ENCODE assay signal across 8 cellular contexts in the genomic region with DNA sequence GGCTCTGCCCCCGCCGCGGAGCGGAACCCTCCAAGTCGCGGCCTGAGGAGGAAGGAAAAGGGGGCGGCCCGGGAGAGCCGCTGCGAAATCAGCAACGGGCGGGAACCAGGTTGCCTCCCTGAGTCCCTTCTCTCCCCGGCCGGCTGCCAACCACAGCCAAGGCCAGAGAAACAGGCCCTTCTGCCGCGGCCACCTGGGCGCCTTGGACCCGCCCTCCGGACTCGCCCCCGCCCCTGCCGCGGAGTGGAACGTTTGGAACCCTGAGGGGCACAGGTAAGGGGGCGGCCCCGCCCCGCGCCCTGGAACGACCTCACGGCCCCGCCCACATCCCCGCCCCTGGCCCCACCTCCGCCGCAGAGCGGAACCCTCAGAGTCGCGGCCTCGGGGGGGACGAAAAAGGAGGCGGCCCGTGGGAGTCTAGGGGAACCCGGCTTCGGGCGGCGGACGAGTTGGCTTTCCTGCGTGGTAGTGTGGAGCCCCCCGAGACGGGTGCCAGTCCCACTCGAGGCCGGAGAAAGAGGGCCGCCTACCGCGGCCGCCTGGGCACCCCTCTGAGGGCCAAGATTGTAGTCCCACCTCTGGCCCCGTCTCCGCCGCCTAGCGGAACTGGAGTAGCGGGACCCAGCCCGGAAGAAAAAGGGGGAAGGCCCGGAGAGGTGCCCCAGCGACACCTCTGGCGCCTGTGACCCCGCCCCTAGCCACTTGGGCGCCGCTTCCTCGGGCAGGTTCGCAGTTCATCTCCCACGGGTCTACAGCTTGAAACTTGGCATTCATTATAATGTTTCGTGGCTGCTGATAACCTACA. TPM values are rescaled to one million over a fixed set of nuclear protein-coding genes. Genes with fewer than 3 reads are reported as not detected.
DNase-seq lines count a peak whose midpoint lies in the region; ATAC-seq and TF ChIP-seq lines count a peak whose summit lies in the region.

No MANE protein-coding gene starts in this region.

- intact Hi-C loops in IMR-90 (cut with micrococcal nuclease), result loop anchor here (10.0 kb wide), 1 partner anchor 570 kb away; no protein-coding TSS in a partner anchor

- no peaks in the 10 kb centered on the region for H3K9me3 ChIP-seq in IMR-90 (ENCODE audit: control insufficient read depth, insufficient read depth, low read length)
- H3K9me3 ChIP-seq in OCI-LY3 (ENCODE audit: insufficient read depth, low read length), result no peaks in the 10 kb centered on the region
- H3K9me3 ChIP-seq in mucosa of rectum (ENCODE audit: control insufficient read depth in 2 of 2, low read length in 2 of 2), result no peaks in the 10 kb centered on the region

- peak overlapping the region; percentile 84 for H2BK5ac ChIP-seq in IMR-90 (ENCODE audit: low read depth, low read length, poor library complexity, severe bottlenecking)

- POLR2A ChIA-PET in IMR-90 (lab: Charles Lee; ENCODE audit: unreplicated experiment), result no interaction called here

- H3K27me3 ChIP-seq in IMR-90 (ENCODE audit: control insufficient read depth, insufficient read depth, low read length), result no peaks in the 10 kb centered on the region
- no peaks in the 10 kb centered on the region for H3K27me3 ChIP-seq in OCI-LY3 (ENCODE audit: low read depth, low read length)
- H3K27me3 ChIP-seq in mucosa of rectum (ENCODE audit: control insufficient read depth in 2 of 2, insufficient read depth in 2 of 2, low read length in 2 of 2), result no peaks in the 10 kb centered on the region

- H3K14ac ChIP-seq in IMR-90 (replicated peaks; ENCODE audit: low read depth, low read length), result peak overlapping the region; percentile 38

- H2AK5ac ChIP-seq in IMR-90 (ENCODE audit: low read depth, low read length), result no peak overlapping the region

- CTCF ChIA-PET in IMR-90 (lab: Yijun Ruan, JAX), result interaction anchor here (0.6 kb wide), 1 partner anchor 639 kb away, joined by 3 read pairs; no protein-coding TSS in a partner anchor

- H3K23ac ChIP-seq in IMR-90 (ENCODE audit: low read depth, low read length), result peak overlapping the region; percentile 21; the same call in 1 of the 2 replicates

- peak overlapping the region; percentile 86 for H4K5ac ChIP-seq in IMR-90 (ENCODE audit: low read depth, low read length)

- H3K4me1 ChIP-seq in IMR-90 (ENCODE audit: control insufficient read depth, insufficient read depth, low read length), result 0 out of 2 replicates have a peak, but pooled peaks cover 2% of the 10 kb centered on the region
- peaks cover 11% of the 10 kb centered on the region; the same call in 1 of the 2 replicates for H3K4me1 ChIP-seq in OCI-LY3 (ENCODE audit: low read length)
- peaks cover 6 to 9% of the 10 kb centered on the region in 2 donors for H3K4me1 ChIP-seq in mucosa of rectum (ENCODE audit: control insufficient read depth in 2 of 2, insufficient read depth in 2 of 2, low read length in 2 of 2)

- BruUV-seq in IMR-90 (replicated peaks; lab: Mats Ljungman, UMichigan), result no TSS peak

- H2BK120ac ChIP-seq in IMR-90 (ENCODE audit: low read depth, low read length), result peak overlapping the region; percentile 30; the same call in 1 of the 2 replicates

- in situ Hi-C loops in IMR-90 (cut with MboI; ENCODE audit: low sequenced_read_pairs), result no loop called here

- peak overlapping the region; percentile 85 for H3K27ac ChIP-seq in IMR-90 (ENCODE audit: insufficient read depth, low read length)
- peak overlapping the region; percentile 64 for H3K27ac ChIP-seq in OCI-LY3 (ENCODE audit: low read length)
- H3K27ac ChIP-seq in epithelial cell of prostate, result peak overlapping the region; percentile 82
- H3K27ac ChIP-seq in mucosa of rectum (ENCODE audit: low read depth in 2 of 2, low read length in 2 of 2), result peak overlapping the region; percentile 83 to 87

- TF ChIP-seq POLR2A in IMR-90 (IDR thresholded peaks at IDR 0.05; ENCODE audit: low read depth, low read length), result peak; percentile 44; the same call in 1 of the 2 replicates

- peak; percentile 36 for DNase-seq in DMS153 treated with DMSO at 0.1 percent for 48 hours (lab: John Stamatoyannopoulos, UW; ENCODE audit: unreplicated experiment)
- peak; percentile 52 for DNase-seq in IMR-90
- peak; percentile 79 for DNase-seq in activated T-cell treated with anti-CD3 and anti-CD28 coated beads for 4 hours
- no peak for DNase-seq in epithelial cell of prostate (ENCODE audit: low read depth, low spot score)
- peak; percentile 71 to 73 for DNase-seq in stimulated activated CD8-positive, alpha-beta memory T cell treated with anti-CD3 and anti-CD28 coated beads, Interleukin-7, amount 100 ng/mL, for 1 hour (ENCODE audit: low read depth in 2 of 2)

- H4K91ac ChIP-seq in IMR-90 (ENCODE audit: insufficient read depth, low read depth, low read length), result peak overlapping the region; percentile 75

- H3K4ac ChIP-seq in IMR-90 (ENCODE audit: low read depth, low read length), result peak overlapping the region; percentile 71

- peak; percentile 80 for ATAC-seq in GM21529 (IDR thresholded peaks at IDR 0.05; ENCODE audit: unreplicated experiment)
- ATAC-seq in IMR-90 (ENCODE audit: low read depth), result peak; percentile 91

- 0 out of 2 replicates have a peak, but pooled peaks have one; percentile 22 for TF ChIP-seq CTCF in IMR-90 (conservative IDR thresholded peaks at IDR 0.05; ENCODE audit: low read depth, low read length)
- 0 out of 2 replicates have a peak, but pooled peaks have one; percentile 10 for TF ChIP-seq CTCF in OCI-LY3 (IDR thresholded peaks at IDR 0.05; ENCODE audit: low read depth, low read length)

- WGBS in IMR-90 (ENCODE audit: extremely low coverage in 2 of 2, insufficient read length in 1 of 2), 2 experiments, result 37% methylated on average over 16 of the region's 71 CpGs; no CpG with 5 or more reads in 1 of the 2 experiments

- peak overlapping the region; percentile 62; the same call in 1 of the 2 replicates for H3K56ac ChIP-seq in IMR-90 (ENCODE audit: extremely low read depth, insufficient read depth, low read length)

- H2BK20ac ChIP-seq in IMR-90 (ENCODE audit: low read depth, low read length), result no peak overlapping the region

- peak overlapping the region; percentile 91 for H3K4me3 ChIP-seq in IMR-90 (ENCODE audit: insufficient read depth, low read depth, low read length)
- peak overlapping the region; percentile 96 for H3K4me3 ChIP-seq in OCI-LY3 (ENCODE audit: low read length)
- peak overlapping the region; percentile 76 to 77 for H3K4me3 ChIP-seq in mucosa of rectum (ENCODE audit: low read length in 2 of 2)

- dilution Hi-C loops in IMR-90 (cut with HindIII; ENCODE audit: low sequenced_read_pairs, unreplicated experiment), result no loop called here

- H2AFZ ChIP-seq in IMR-90 (replicated peaks; ENCODE audit: low read length, poor library complexity), result peak overlapping the region; percentile 92
- peak overlapping the region; percentile 87 for H2AFZ ChIP-seq in OCI-LY3 (ENCODE audit: low read depth, low read length)

- H2BK15ac ChIP-seq in IMR-90 (ENCODE audit: low read depth, low read length), result no peak overlapping the region

- H4K20me1 ChIP-seq in IMR-90 (ENCODE audit: insufficient read depth, low read length), result no peaks in the 10 kb centered on the region
- no peaks in the 10 kb centered on the region for H4K20me1 ChIP-seq in OCI-LY3 (ENCODE audit: insufficient read depth, low read length)

- H3K9ac ChIP-seq in IMR-90 (ENCODE audit: low read depth, low read length) (peak overlapping the region; percentile 82), OCI-LY3 (ENCODE audit: low read length) (peak overlapping the region; percentile 80), mucosa of rectum (ENCODE audit: low read depth in 1 of 2, low read length in 2 of 2) (peak overlapping the region; percentile 61 to 70)

- peak overlapping the region; percentile 85 to 94 for H4K8ac ChIP-seq in IMR-90 (ENCODE audit: low read depth in 2 of 2, low read length in 2 of 2)

- peak overlapping the region; percentile 24 for H3K18ac ChIP-seq in IMR-90 (ENCODE audit: low read depth, low read length)

- H3K79me1 ChIP-seq in IMR-90 (ENCODE audit: low read depth in 1 of 2, low read length in 2 of 2), result peaks cover 12 to 22% of the 10 kb centered on the region in 2 experiments; a peak in 3 of 4 replicates

- H3K79me2 ChIP-seq in OCI-LY3 (ENCODE audit: low read length), result peaks cover 13% of the 10 kb centered on the region

- TF ChIP-seq RAD21 in IMR-90 (IDR thresholded peaks at IDR 0.05; ENCODE audit: low read length), result no peak

- H3K36me3 ChIP-seq in IMR-90 (ENCODE audit: control insufficient read depth, insufficient read depth, low read length), result no peaks in the 10 kb centered on the region; the same call in none of the 2 replicates
- H3K36me3 ChIP-seq in OCI-LY3 (replicated peaks; ENCODE audit: low read depth, low read length), result no peaks in the 10 kb centered on the region
- H3K36me3 ChIP-seq in mucosa of rectum (ENCODE audit: control insufficient read depth in 2 of 2, insufficient read depth in 2 of 2, low read length in 2 of 2), result no peaks in the 10 kb centered on the region

- H2AK9ac ChIP-seq in IMR-90 (replicated peaks; ENCODE audit: low read depth, low read length, poor library complexity), result no peak overlapping the region

- no peaks in the 10 kb centered on the region for H3K9me1 ChIP-seq in IMR-90 (ENCODE audit: insufficient read depth, low read length)

- H3K4me2 ChIP-seq in IMR-90 (ENCODE audit: low read depth, low read length) (peak overlapping the region; percentile 84), OCI-LY3 (ENCODE audit: low read length) (peak overlapping the region; percentile 95)

TF ChIP-seq in IMR-90, 13 proteins besides CTCF, POLR2A, EP300 and RAD21:
- no peak for TF ChIP-seq RCOR1 (IDR thresholded peaks at IDR 0.05; ENCODE audit: insufficient replicate concordance, low read length)
- TF ChIP-seq MAZ (IDR thresholded peaks at IDR 0.05; ENCODE audit: borderline replicate concordance, low read depth, low read length), result peak; percentile 48; the same call in 1 of the 2 replicates

RNA-seq across cellular contexts. Expression of gene PHKA2, which starts 0.7 kb away (rescaled TPM):
- 9.4 and 10.0 TPM in 2 replicates for total RNA-seq in IMR-90 (2012; rRNA removed)
- polyA plus RNA-seq in IMR-90 (2012; rRNA removed), result 21.1 and 21.5 TPM in 2 replicates
- 7.0 and 12.9 TPM in 2 replicates for polyA plus RNA-seq in IMR-90 (2012; cell fraction: cytosol; rRNA removed)
- 157 and 189 TPM in 2 replicates for polyA plus RNA-seq in IMR-90 (2012; cell fraction: nucleus; rRNA removed; ENCODE audit: low replicate concordance)
